ENCODE assay signal across 27 cellular contexts in genomic region chr2:16584824-16585546, GRCh38.
DNase-seq lines count a peak whose midpoint lies in the region; ATAC-seq, FAIRE-seq and TF ChIP-seq lines count a peak whose summit lies in the region.
"Had no signal": no experiment of that assay in that cellular context is flagged by ENCODE, and none has a peak within 500 bp of the region (broad histone marks: within the 10 kb centered on the region; RNA-seq: fewer than 3 reads in every experiment).

No MANE protein-coding gene starts in this region.

- no peak for DNase-seq in right lobe of liver
- DNase-seq in HepG2 (ENCODE audit: low spot score), result no peak
- no peak for DNase-seq in endothelial cell of umbilical vein (ENCODE audit: low read depth, low spot score)
- DNase-seq in medulla oblongata (ENCODE audit: extremely low spot score), result peak; percentile 53
- DNase-seq in NCI-H2107 (lab: John Stamatoyannopoulos, UW), result no peak
- DNase-seq in effector memory CD4-positive, alpha-beta T cell, result no peak
- DNase-seq: activated CD4-positive, alpha-beta T cell treated with anti-CD3 and anti-CD28 coated beads for 1 hour; activated CD8-positive, alpha-beta T cell treated with anti-CD3 and anti-CD28 coated beads for 36 hours; activated effector memory CD4-positive, alpha-beta T cell treated with Interleukin-2 at 50 U/mL for 16 hours; activated naive CD8-positive, alpha-beta T cell treated with anti-CD3 and anti-CD28 coated beads, Interleukin-2, amount 10 ng/mL, durations not matched to agents 7 days and 5 days; BE2C; COR-L47; GDM1; HCEC 1CT; NCI-H524; ovary; spleen; T-helper 17 cell had no signal

- WGBS in right lobe of liver (ENCODE audit: insufficient coverage, low coverage, low lambda C conversion rate, missing lambda C conversion rate), result 40% methylated on average over 2 of the region's 2 CpGs
- WGBS in HepG2 (ENCODE audit: low lambda C conversion rate), result 2% methylated on average over 2 of the region's 2 CpGs

- no peaks in the 10 kb centered on the region for H3K9me1 ChIP-seq in endothelial cell of umbilical vein (replicated peaks; ENCODE audit: control insufficient read depth, extremely low read depth, insufficient read depth, low read length)

- POLR2A ChIA-PET in HepG2 (lab: Yijun Ruan, JAX) (no interaction called here), endothelial cell of umbilical vein (lab: Charles Lee) (no interaction called here)

- H3K4me2 ChIP-seq in HepG2 (ENCODE audit: low read depth, low read length), result no peak overlapping the region
- no peak overlapping the region for H3K4me2 ChIP-seq in endothelial cell of umbilical vein (ENCODE audit: insufficient read depth, low read length)
- H3K4me2 ChIP-seq: KMS-11 had no signal

- BruUV-seq in HepG2 (replicated peaks; lab: Mats Ljungman, UMichigan) (no TSS peak), endothelial cell of umbilical vein (replicated peaks; lab: Mats Ljungman, UMichigan) (no TSS peak)

- CTCF ChIA-PET in HepG2 (lab: Yijun Ruan, JAX; ENCODE audit: low intra/inter-chr PET ratio, low total read pairs), result no interaction called here
- CTCF ChIA-PET in endothelial cell of umbilical vein (lab: Charles Lee), result no interaction called here

- H3K79me2 ChIP-seq in HepG2 (ENCODE audit: insufficient read depth, low read length) (no peaks in the 10 kb centered on the region), endothelial cell of umbilical vein (ENCODE audit: control insufficient read depth, insufficient read depth, low read length) (no peaks in the 10 kb centered on the region)

- in situ Hi-C loops in HepG2 (cut with HindIII; ENCODE audit: extremely low pct_ligation_motif_present, low pct_unique_long_range_greater_than_20kb), result no loop called here

- H3K9ac ChIP-seq in HepG2 (ENCODE audit: insufficient read depth, low read depth, low read length), result no peak overlapping the region
- H3K9ac ChIP-seq in endothelial cell of umbilical vein (replicated peaks; ENCODE audit: extremely low read depth, insufficient read depth, low read length), result no peak overlapping the region
- H3K9ac ChIP-seq: KMS-11 had no signal

- dilution Hi-C loops in endothelial cell of umbilical vein (cut with MboI; ENCODE audit: extremely low pct_ligation_motif_present, low sequenced_read_pairs), result no loop called here

- FAIRE-seq in HepG2 (lab: Jason Lieb, UNC) (no peak), endothelial cell of umbilical vein (lab: Jason Lieb, UNC) (no peak)
- FAIRE-seq: RCC 7860 had no signal

- no peak overlapping the region for H3K4me3 ChIP-seq in right lobe of liver
- no peak overlapping the region for H3K4me3 ChIP-seq in HepG2 (replicated peaks in 1 of 3; ENCODE audit: insufficient read depth in 1 of 3, low read depth in 2 of 3, low read length in 3 of 3)
- H3K4me3 ChIP-seq in endothelial cell of umbilical vein (replicated peaks in 1 of 3; ENCODE audit: insufficient read depth in 1 of 3, low read depth in 1 of 3, low read length in 3 of 3), result no peak overlapping the region
- H3K4me3 ChIP-seq in effector memory CD4-positive, alpha-beta T cell (ENCODE audit: insufficient read depth, low read depth, low read length, poor library complexity, severe bottlenecking), result no peak overlapping the region
- H3K4me3 ChIP-seq: ascending aorta, cardiac muscle cell, coronary artery, esophagus muscularis mucosa, ovary, spleen, tibial nerve had no signal

- TF ChIP-seq EP300 in HepG2 (IDR thresholded peaks at IDR 0.05; ENCODE audit: low read depth in 2 of 2, low read length in 2 of 2), result no peak
- no peak for TF ChIP-seq EP300 in HepG2 (CRISPR knock-in tag; IDR thresholded peaks at IDR 0.05; ENCODE audit: borderline replicate concordance)

- TF ChIP-seq POLR2A in right lobe of liver (IDR thresholded peaks at IDR 0.05) (no peak), HepG2 (IDR thresholded peaks at IDR 0.05; ENCODE audit: insufficient read depth in 1 of 2, low read depth in 2 of 2, low read length in 2 of 2) (no peak), endothelial cell of umbilical vein (IDR thresholded peaks at IDR 0.05; ENCODE audit: low read depth, low read length) (no peak)

- intact Hi-C loops in right lobe of liver (cut with DNase I), result no loop called here
- intact Hi-C loops in HepG2 (cut with micrococcal nuclease; ENCODE audit: unreplicated experiment), result no loop called here
- intact Hi-C loops in endothelial cell of umbilical vein (cut with micrococcal nuclease), result no loop called here

- ATAC-seq in right lobe of liver (peak in 3 of 4 donors; percentile 45 to 60 (median 53)), HepG2 (no peak), GM19324 (IDR thresholded peaks at IDR 0.05; ENCODE audit: low FRiP score, unreplicated experiment) (no peak), GM21786 (IDR thresholded peaks at IDR 0.05; ENCODE audit: unreplicated experiment) (no peak)
- ATAC-seq: activated CD8-positive, alpha-beta T cell treated with anti-CD3 and anti-CD28 coated beads for 36 hours; T-helper 17 cell had no signal

- H3K27ac ChIP-seq in right lobe of liver (no peak overlapping the region), HepG2 (ENCODE audit: extremely low read length, insufficient read depth, low read length) (no peak overlapping the region), endothelial cell of umbilical vein (ENCODE audit: insufficient read depth, low read depth, low read length) (no peak overlapping the region)
- H3K27ac ChIP-seq in effector memory CD4-positive, alpha-beta T cell (ENCODE audit: insufficient read depth, low read length, poor library complexity, severe bottlenecking), result no peak overlapping the region
- H3K27ac ChIP-seq: ascending aorta, cardiac muscle cell, KMS-11, ovary had no signal

- H3K36me3 ChIP-seq in right lobe of liver (no peaks in the 10 kb centered on the region), HepG2 (replicated peaks in 1 of 2; ENCODE audit: control insufficient read depth in 1 of 2, insufficient read depth in 2 of 2, low read length in 2 of 2) (no peaks in the 10 kb centered on the region), endothelial cell of umbilical vein (ENCODE audit: control insufficient read depth in 2 of 2, extremely low read depth in 1 of 2, insufficient read depth in 2 of 2, low read length in 2 of 2) (peaks cover 0 to 3% of the 10 kb centered on the region in 2 experiments)
- H3K36me3 ChIP-seq in effector memory CD4-positive, alpha-beta T cell (ENCODE audit: control insufficient read depth, insufficient read depth, low read length), result no peaks in the 10 kb centered on the region
- H3K36me3 ChIP-seq: ascending aorta, BE2C, cardiac muscle cell, ovary, tibial nerve had no signal

- H3K27me3 ChIP-seq in right lobe of liver, result no peaks in the 10 kb centered on the region
- H3K27me3 ChIP-seq in HepG2 (ENCODE audit: control insufficient read depth in 1 of 2, insufficient read depth in 2 of 2, low read length in 2 of 2), result no peaks in the 10 kb centered on the region
- no peaks in the 10 kb centered on the region for H3K27me3 ChIP-seq in endothelial cell of umbilical vein (ENCODE audit: control insufficient read depth in 2 of 2, insufficient read depth in 2 of 2, low read length in 2 of 2)
- no peaks in the 10 kb centered on the region for H3K27me3 ChIP-seq in effector memory CD4-positive, alpha-beta T cell (replicated peaks; ENCODE audit: control insufficient read depth, insufficient read depth, low read length, poor library complexity, severe bottlenecking)
- H3K27me3 ChIP-seq: ascending aorta, BE2C, cardiac muscle cell, esophagus muscularis mucosa, ovary, spleen, tibial nerve had no signal

- H3K4me1 ChIP-seq in right lobe of liver (no peaks in the 10 kb centered on the region), HepG2 (ENCODE audit: insufficient read depth, low read length) (no peaks in the 10 kb centered on the region), endothelial cell of umbilical vein (ENCODE audit: control insufficient read depth, extremely low read depth, insufficient read depth, low read length) (no peaks in the 10 kb centered on the region)
- H3K4me1 ChIP-seq in effector memory CD4-positive, alpha-beta T cell (ENCODE audit: control insufficient read depth, insufficient read depth, low read length, poor library complexity, severe bottlenecking), result no peaks in the 10 kb centered on the region
- H3K4me1 ChIP-seq: ascending aorta, BE2C, esophagus muscularis mucosa had no signal

- no peak overlapping the region for H2AFZ ChIP-seq in HepG2 (ENCODE audit: low read length)
- H2AFZ ChIP-seq in endothelial cell of umbilical vein (ENCODE audit: low read depth, low read length), result no peak overlapping the region

- no peak for TF ChIP-seq RAD21 in HepG2 (CRISPR knock-in tag; IDR thresholded peaks at IDR 0.05)

- H3K9me3 ChIP-seq in right lobe of liver (no peaks in the 10 kb centered on the region), HepG2 (ENCODE audit: low read length) (no peaks in the 10 kb centered on the region), endothelial cell of umbilical vein (replicated peaks; ENCODE audit: control insufficient read depth, insufficient read depth, low read length) (no peaks in the 10 kb centered on the region)
- no peaks in the 10 kb centered on the region for H3K9me3 ChIP-seq in effector memory CD4-positive, alpha-beta T cell (ENCODE audit: control insufficient read depth, low read length)
- H3K9me3 ChIP-seq: ascending aorta, BE2C, esophagus muscularis mucosa, ovary, spleen, tibial nerve had no signal

- TF ChIP-seq CTCF in right lobe of liver (IDR thresholded peaks at IDR 0.05) (no peak), HepG2 (CRISPR knock-in tag; IDR thresholded peaks at IDR 0.05) (no peak), endothelial cell of umbilical vein (IDR thresholded peaks at IDR 0.05; ENCODE audit: extremely low read depth in 1 of 2, insufficient read depth in 1 of 2, low read depth in 1 of 2, low read length in 2 of 2) (no peak)

- H4K20me1 ChIP-seq in HepG2 (ENCODE audit: insufficient read depth, low read length) (no peaks in the 10 kb centered on the region), endothelial cell of umbilical vein (replicated peaks; ENCODE audit: control insufficient read depth, extremely low read depth, insufficient read depth, low read length) (no peaks in the 10 kb centered on the region)

TF ChIP-seq in HepG2, 621 proteins besides CTCF, POLR2A, EP300 and RAD21 (continues in another document):
- TF ChIP-seq STAT5B (CRISPR knock-in tag; IDR thresholded peaks at IDR 0.05), result no peak
- TF ChIP-seq NFATC3 (CRISPR knock-in tag; IDR thresholded peaks at IDR 0.05), result no peak
- TF ChIP-seq SSRP1 (CRISPR knock-in tag; IDR thresholded peaks at IDR 0.05), result no peak
- no peak for TF ChIP-seq STAG1 (CRISPR knock-in tag; IDR thresholded peaks at IDR 0.05)

TF ChIP-seq in endothelial cell of umbilical vein, 7 proteins besides CTCF, POLR2A, EP300 and RAD21:
- TF ChIP-seq GATA2 (IDR thresholded peaks at IDR 0.05; ENCODE audit: insufficient read depth, insufficient read length, low read depth, low read length) (peak; percentile 27), MYC (IDR thresholded peaks at IDR 0.05; ENCODE audit: low read depth, low read length) (no peak)
TF ChIP-seq in endothelial cell of umbilical vein: peak in this region for 1.

Comparison
In these comparisons a context has a peak if more than half of its experiments do, and no peak if none do; other contexts are left out.
1. ATAC-seq: peak in right lobe of liver (3 of 4); none in HepG2 (single experiment), GM19324 (single experiment) and GM21786 (single experiment).